18 cellular contexts compared by ENCODE assay signal in genomic region chr6:159833556-159833955, GRCh38. TPM values are rescaled to one million over a fixed set of nuclear protein-coding genes. Genes with fewer than 3 reads are reported as not detected.
DNase-seq lines count a peak whose midpoint lies in the region; ATAC-seq, FAIRE-seq and TF ChIP-seq lines count a peak whose summit lies in the region.
"Had no signal": no experiment of that assay in that cellular context is flagged by ENCODE, and none has a peak within 500 bp of the region (broad histone marks: within the 10 kb centered on the region; RNA-seq: fewer than 3 reads in every experiment).

No MANE protein-coding gene starts in this region.

- POLR2A ChIA-PET in A549 (lab: Yijun Ruan, JAX) (interaction anchor here (0.8 kb wide), 1 partner anchor 44 kb away, joined by 3 read pairs; the partner anchor contains the start of gene TCP1), PC-3 (lab: Charles Lee; ENCODE audit: unreplicated experiment) (interaction anchor here (0.6 kb wide), 1 partner anchor 27 kb away, joined by 3 read pairs; no protein-coding TSS in a partner anchor)

- no peak overlapping the region for H3K9ac ChIP-seq in PC-3 (ENCODE audit: low read length)

- H3F3A ChIP-seq in PC-3 (ENCODE audit: low read length, unreplicated experiment): no peaks in the 10 kb centered on the region

- TF ChIP-seq POLR2A in A549 (IDR thresholded peaks at IDR 0.05; ENCODE audit: low read length) (no peak), lower leg skin (IDR thresholded peaks at IDR 0.05) (no peak)

- no peak for FAIRE-seq in A549 (lab: Jason Lieb, UNC)
- FAIRE-seq: astrocyte, urothelium cell line had no signal

- H2AFZ ChIP-seq in PC-3 (ENCODE audit: low read length): no peak overlapping the region

- peak; percentile 42 to 62; a peak in 3 of 6 replicates for ATAC-seq in A549
- ATAC-seq in PC-3: peak; percentile 78

- TF ChIP-seq EP300 in A549 (IDR thresholded peaks at IDR 0.05): no peak

- H3K36me3 ChIP-seq in PC-3 (ENCODE audit: low read depth, low read length): no peaks in the 10 kb centered on the region
- H3K36me3 ChIP-seq: esophagus squamous epithelium had no signal

- no peak overlapping the region for H3K27ac ChIP-seq in A549
- H3K27ac ChIP-seq in PC-3 (ENCODE audit: low read length): no peak overlapping the region
- H3K27ac ChIP-seq: esophagus squamous epithelium had no signal

- intact Hi-C loops in PC-3 (cut with micrococcal nuclease): no loop called here
- intact Hi-C loops in lower leg skin (cut with DNase I; ENCODE audit: low total_unique reads): no loop called here
- intact Hi-C loops in posterior cingulate gyrus (cut with DNase I): no loop called here

- no peaks in the 10 kb centered on the region for H4K20me1 ChIP-seq in PC-3 (ENCODE audit: low read length)

- TF ChIP-seq CTCF in A549 (IDR thresholded peaks at IDR 0.05) (no peak), PC-3 (conservative IDR thresholded peaks at IDR 0.05; ENCODE audit: low read depth, low read length) (no peak), fibroblast of the aortic adventitia (IDR thresholded peaks at IDR 0.05; ENCODE audit: insufficient read depth, low read length) (peak; percentile 62), lower leg skin (IDR thresholded peaks at IDR 0.05) (no peak)

- BruUV-seq in PC-3 (replicated peaks; lab: Mats Ljungman, UMichigan): no TSS peak

- no peaks in the 10 kb centered on the region for H3K27me3 ChIP-seq in PC-3 (ENCODE audit: low read length)

- no peak overlapping the region for H3K4me2 ChIP-seq in A549
- H3K4me2 ChIP-seq in PC-3 (ENCODE audit: low read length): no peak overlapping the region

- H3K9me3 ChIP-seq in A549 (no peaks in the 10 kb centered on the region), PC-3 (ENCODE audit: low read length) (no peaks in the 10 kb centered on the region)
- H3K9me3 ChIP-seq: esophagus squamous epithelium had no signal

- no peaks in the 10 kb centered on the region for H3K9me2 ChIP-seq in PC-3 (replicated peaks; ENCODE audit: low read length)

- WGBS in A549 (ENCODE audit: missing lambda C conversion rate): 66% methylated on average over 2 of the region's 2 CpGs
- 70 to 79% methylated on average over 2 of the region's 2 CpGs for WGBS in lower leg skin, 2 donors

- no peak for TF ChIP-seq RAD21 in A549 (conservative IDR thresholded peaks at IDR 0.05 in 1 of 2, IDR thresholded peaks at IDR 0.05 in 1 of 2)

- CTCF ChIA-PET in A549 (lab: Yijun Ruan, JAX) (interaction anchor here (0.6 kb wide), 1 partner anchor 45 kb away, joined by 3 read pairs; no protein-coding TSS in a partner anchor), PC-3 (lab: Charles Lee) (interaction anchor here (0.7 kb wide), 1 partner anchor 44 kb away, joined by 5 read pairs; the partner anchor contains the start of gene TCP1)

- H3K4me1 ChIP-seq in A549: no peaks in the 10 kb centered on the region
- H3K4me1 ChIP-seq in PC-3 (ENCODE audit: insufficient read depth, low read length): no peaks in the 10 kb centered on the region

- DNase-seq in A549 (ENCODE audit: low read depth in 1 of 2, low spot score in 1 of 2): no peak
- peak; percentile 69 for DNase-seq in ELR (ENCODE audit: low read depth)
- peak; percentile 52 for DNase-seq in PC-3
- peak; percentile 80 for DNase-seq in fibroblast of the aortic adventitia (ENCODE audit: low read depth)
- DNase-seq in lower leg skin (ENCODE audit: low spot score in 2 of 2): no peak
- no peak for DNase-seq in NCI-H2081 (lab: John Stamatoyannopoulos, UW)
- no peak for DNase-seq in posterior cingulate gyrus
- no peak for DNase-seq in retina
- DNase-seq: activated CD4-positive, alpha-beta T cell treated with anti-CD3 and anti-CD28 coated beads, Interleukin-2, amount 50 U/mL, for 48 hours; DMS53; esophagus squamous epithelium; NCI-H1092; stimulated activated CD4-positive, alpha-beta T cell treated with anti-CD3 and anti-CD28 coated beads, Interleukin-4, amount 100 ng/mL, for 4 hours had no signal

- H3K4me3 ChIP-seq in A549 (no peak overlapping the region), PC-3 (ENCODE audit: low read length) (no peak overlapping the region), fibroblast of the aortic adventitia (ENCODE audit: low read depth, low read length) (no peak overlapping the region), lower leg skin (ENCODE audit: low read depth, poor library complexity, severe bottlenecking) (no peak overlapping the region)
- H3K4me3 ChIP-seq: esophagus squamous epithelium, lung had no signal

- no peaks in the 10 kb centered on the region for H3K79me2 ChIP-seq in PC-3 (ENCODE audit: low read length)

TF ChIP-seq in A549, 52 proteins besides CTCF, POLR2A, EP300 and RAD21:
- TF ChIP-seq EHF (CRISPR knock-in tag; IDR thresholded peaks at IDR 0.05) (no peak), RARB (CRISPR knock-in tag; IDR thresholded peaks at IDR 0.05) (no peak), BHLHE40 (IDR thresholded peaks at IDR 0.05; ENCODE audit: low read depth, low read length) (no peak), ZNF302 (CRISPR knock-in tag; IDR thresholded peaks at IDR 0.05) (no peak), TP53 (CRISPR knock-in tag; IDR thresholded peaks at IDR 0.05) (no peak), CHD2 (IDR thresholded peaks at IDR 0.05; ENCODE audit: low read length, partially characterized antibody) (no peak), BCL3 (IDR thresholded peaks at IDR 0.05) (no peak), HOXB13 (CRISPR knock-in tag; IDR thresholded peaks at IDR 0.05; ENCODE audit: low read depth) (no peak), HEYL (CRISPR knock-in tag; IDR thresholded peaks at IDR 0.05) (no peak)

RNA-seq across cellular contexts. Expression of gene PNLDC1, which starts 33.5 kb away (rescaled TPM):
- 0.07 and 0.09 TPM in 2 replicates for polyA plus RNA-seq in A549 (2011; rRNA removed)
- polyA plus RNA-seq in A549 (2012; cell fraction: cytosol; rRNA removed): 0.09 and 0.15 TPM in 2 replicates
- 0.26 and 0.38 TPM in 2 replicates for polyA plus RNA-seq in A549 (2012; cell fraction: nucleus; rRNA removed)
- polyA plus RNA-seq in A549 (2017; fragmentation: RNase III; extraction: RNeasy Plus Mini Kit Qiagen cat#74134 plus additional on column Dnase treatment): 0.08 to 0.13 TPM (median 0.12 TPM) in 3 replicates
- polyA minus RNA-seq in A549 (2011; rRNA and poly(A)+ RNA removed): not detected in 2 replicates
- total RNA-seq in PC-3 (2014; rRNA removed): not detected in 2 replicates
- not detected in 2 replicates for total RNA-seq in fibroblast of the aortic adventitia (ENCODE audit: low replicate concordance)
- total RNA-seq in lower leg skin: 1 to 10 TPM in 2 of 4 donors, under 1 TPM in 2; 0.51 to 2.5 (median 1.0) TPM
- total RNA-seq: esophagus squamous epithelium had no signal
- polyA plus RNA-seq: neural cell had no signal

RNA-seq across cellular contexts. Expression of gene MRPL18, which starts 43.3 kb away (rescaled TPM):
- 120 and 142 TPM in 2 replicates for polyA plus RNA-seq in A549 (2011; rRNA removed)
- 102 and 107 TPM in 2 replicates for polyA plus RNA-seq in A549 (2012; cell fraction: cytosol; rRNA removed)
- 30.4 and 43.1 TPM in 2 replicates for polyA plus RNA-seq in A549 (2012; cell fraction: nucleus; rRNA removed)
- 102 to 127 TPM (median 115 TPM) in 3 replicates for polyA plus RNA-seq in A549 (2017; fragmentation: RNase III; extraction: RNeasy Plus Mini Kit Qiagen cat#74134 plus additional on column Dnase treatment)
- 27.8 and 29.8 TPM in 2 replicates for polyA minus RNA-seq in A549 (2011; rRNA and poly(A)+ RNA removed)
- 123 and 155 TPM in 2 replicates for total RNA-seq in PC-3 (2014; rRNA removed)
- 70.6 and 103 TPM in 2 replicates for total RNA-seq in fibroblast of the aortic adventitia (ENCODE audit: low replicate concordance)
- total RNA-seq in lower leg skin: 10 to 100 TPM; 57.4 to 68.6 (median 59.2) TPM

RNA-seq across cellular contexts. Expression of gene TCP1, which starts 44.2 kb away (rescaled TPM):
- polyA plus RNA-seq in A549 (2011; rRNA removed) (170 and 215 TPM in 2 replicates), A549 (2017; fragmentation: RNase III; extraction: RNeasy Plus Mini Kit Qiagen cat#74134 plus additional on column Dnase treatment) (367 to 416 TPM (median 379 TPM) in 3 replicates)
- polyA plus RNA-seq in A549 (2012; cell fraction: cytosol; rRNA removed): 146 and 177 TPM in 2 replicates
- polyA plus RNA-seq in A549 (2012; cell fraction: nucleus; rRNA removed): 159 and 184 TPM in 2 replicates
- polyA minus RNA-seq in A549 (2011; rRNA and poly(A)+ RNA removed): 136 and 164 TPM in 2 replicates
- total RNA-seq in PC-3 (2014; rRNA removed) (253 and 280 TPM in 2 replicates), fibroblast of the aortic adventitia (ENCODE audit: low replicate concordance) (203 and 249 TPM in 2 replicates), lower leg skin (100 to 1,000 TPM in 3 of 4 donors, 10 to 100 TPM in 1; 98.5 to 155 (median 129) TPM)

RNA-seq across cellular contexts. Expression of gene MAS1, which starts 57.2 kb away (rescaled TPM):
- polyA plus RNA-seq in A549 (2011; rRNA removed): not detected in 2 replicates
- not detected in 2 replicates for polyA plus RNA-seq in A549 (2012; cell fraction: cytosol; rRNA removed)
- polyA plus RNA-seq in A549 (2012; cell fraction: nucleus; rRNA removed): not detected in 2 replicates
- not detected in 3 replicates for polyA plus RNA-seq in A549 (2017; fragmentation: RNase III; extraction: RNeasy Plus Mini Kit Qiagen cat#74134 plus additional on column Dnase treatment)
- polyA minus RNA-seq in A549 (2011; rRNA and poly(A)+ RNA removed): not detected in 2 replicates
- total RNA-seq in PC-3 (2014; rRNA removed): not detected in 2 replicates
- total RNA-seq in fibroblast of the aortic adventitia (ENCODE audit: low replicate concordance): under 0.01 and 0.08 TPM in 2 replicates
- total RNA-seq in lower leg skin: under 1 TPM in 1 of 4 donors, not detected in 3; 0.05 TPM
- total RNA-seq: activated T-helper 2 cell treated with anti-CD3 and anti-CD28 coated beads, Interferon-gamma antibody, Interleukin-2, Interleukin-4, amounts not matched to agents 10 μg/mL and 5 μg/mL and 100 μg/mL, durations not matched to agents 14 hours and 24 hours and 36 hours; astrocyte; esophagus squamous epithelium had no signal
- polyA plus RNA-seq: neural cell had no signal

Comparison
In these comparisons a context has a peak if more than half of its experiments do, and no peak if none do; other contexts are left out.
1. DNase-seq: peak in ELR (single experiment), PC-3 (single experiment) and fibroblast of the aortic adventitia (single experiment); none in A549 (0 of 2), lower leg skin (0 of 2), NCI-H2081 (0 of 2), posterior cingulate gyrus (0 of 10) and retina (single experiment).